ENCODE assay signal across 7 cellular contexts in genomic region chr2:65134158-65134557, GRCh38.
"Had no signal": no experiment of that assay in that cellular context is flagged by ENCODE, and none has a peak within 500 bp of the region (broad histone marks: within the 10 kb centered on the region; RNA-seq: fewer than 3 reads in every experiment).

No MANE protein-coding gene starts in this region.

- FAIRE-seq: H1, H54, HTR-8/SVneo had no signal

- ATAC-seq: GM23338 had no signal

- H3K4me3 ChIP-seq: GM23338 had no signal

- H3K27ac Mint-ChIP-seq: GM23338, H9 had no signal

- H2AFZ ChIP-seq: GM23338 had no signal

- DNase-seq: H9, HCEC 1CT, KBM-7 had no signal

- H3K9me3 Mint-ChIP-seq: GM23338, H9 had no signal

- H3K4me3 Mint-ChIP-seq: GM23338, H9 had no signal

- H3K4me2 ChIP-seq: GM23338 had no signal
